In the genomic region with DNA sequence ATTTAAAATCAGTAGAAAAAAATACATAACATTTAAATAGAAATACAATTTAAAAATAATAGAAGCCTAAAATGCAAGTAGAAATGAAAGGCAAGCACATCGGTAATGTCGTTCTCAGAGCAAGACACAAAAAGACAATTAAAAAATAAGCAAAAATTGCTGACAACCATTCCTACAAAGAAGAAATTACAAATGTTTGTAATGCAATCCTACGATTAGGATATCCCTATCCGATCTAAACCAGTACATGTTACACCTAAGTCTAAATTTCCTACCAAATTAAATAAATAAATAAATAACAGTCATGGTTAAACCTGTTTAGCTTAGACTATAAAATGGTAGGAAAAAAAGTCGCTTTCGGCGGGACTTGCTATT, we compare ENCODE assay signal across 8 cellular contexts.
DNase-seq lines count a peak whose midpoint lies in the region; ATAC-seq and TF ChIP-seq lines count a peak whose summit lies in the region.

No MANE protein-coding gene starts in this region.

- peaks cover 18% of the 10 kb centered on the region for H3K9me3 ChIP-seq in thoracic aorta

- no peaks in the 10 kb centered on the region for H3K36me3 ChIP-seq in thoracic aorta

- peak overlapping the region; percentile 83 for H3K4me3 Mint-ChIP-seq in activated CD8-positive, alpha-beta memory T cell treated with anti-CD3 and anti-CD28 coated beads, Interleukin-2, amount 10 ng/mL, durations not matched to agents 7 days and 5 days
- peak overlapping the region; percentile 94 for H3K4me3 Mint-ChIP-seq in activated B cell treated with CpG ODN at 0.5 μM for 24 hours

- DNase-seq in activated CD8-positive, alpha-beta memory T cell treated with anti-CD3 and anti-CD28 coated beads, Interleukin-2, amount 10 ng/mL, durations not matched to agents 7 days and 5 days = no peak
- no peak for DNase-seq in activated CD8-positive, alpha-beta memory T cell treated with anti-CD3 and anti-CD28 coated beads, Interleukin-2, amount 50 U/mL, for 48 hours
- DNase-seq in activated B cell treated with CpG ODN at 0.5 μM for 24 hours (no peak), foreskin fibroblast (no peak), thoracic aorta (ENCODE audit: low spot score) (no peak), LoVo (ENCODE audit: low spot score) (no peak)

- TF ChIP-seq CTCF in activated B cell treated with CpG ODN at 0.5 μM for 24 hours (IDR thresholded peaks at IDR 0.05) (no peak), foreskin fibroblast (IDR thresholded peaks at IDR 0.05; ENCODE audit: low read depth, low read length) (no peak), thoracic aorta (IDR thresholded peaks at IDR 0.05) (no peak)

- peaks cover 4% of the 10 kb centered on the region for H3K9me3 Mint-ChIP-seq in activated CD8-positive, alpha-beta memory T cell treated with anti-CD3 and anti-CD28 coated beads, Interleukin-2, amount 10 ng/mL, durations not matched to agents 7 days and 5 days (ENCODE audit: low read depth)
- H3K9me3 Mint-ChIP-seq in activated B cell treated with CpG ODN at 0.5 μM for 24 hours = no peaks in the 10 kb centered on the region

- peak overlapping the region; percentile 87 to 94 for H3K27ac ChIP-seq in thoracic aorta

- POLR2A ChIA-PET in activated B cell treated with CpG ODN at 0.5 μM for 24 hours (lab: Charles Lee) = interaction anchor here (0.6 to 9.5 kb wide), 17 partner anchors 14 to 653 kb away, joined by 3 to 248 read pairs (median 18); a partner anchor contains a TSS

- peaks cover 5 to 30% of the 10 kb centered on the region in 2 donors for H3K4me1 ChIP-seq in thoracic aorta (ENCODE audit: control insufficient read depth in 1 of 2, low read depth in 2 of 2)

- CTCF ChIA-PET in activated CD8-positive, alpha-beta memory T cell treated with anti-CD3 and anti-CD28 coated beads, Interleukin-2, amount 10 ng/mL, durations not matched to agents 7 days and 5 days (lab: Charles Lee) = interaction anchor here (0.6 to 5.5 kb wide), 16 partner anchors 11 to 534 kb away, joined by 3 to 65 read pairs (median 7); a partner anchor contains a TSS
- CTCF ChIA-PET in activated B cell treated with CpG ODN at 0.5 μM for 24 hours (lab: Charles Lee) = interaction anchor here (0.7 to 5.3 kb wide), 13 partner anchors 12 to 534 kb away, joined by 3 to 38 read pairs (median 6); a partner anchor contains a TSS

- H3K4me3 ChIP-seq in foreskin fibroblast (ENCODE audit: low read depth in 1 of 2, low read length in 2 of 2) (peak overlapping the region; percentile 27 to 66), thoracic aorta (peak overlapping the region; percentile 82)

- peak overlapping the region; percentile 99 for H3K27ac Mint-ChIP-seq in activated CD8-positive, alpha-beta memory T cell treated with anti-CD3 and anti-CD28 coated beads, Interleukin-2, amount 10 ng/mL, durations not matched to agents 7 days and 5 days
- peak overlapping the region; percentile 98 for H3K27ac Mint-ChIP-seq in activated B cell treated with CpG ODN at 0.5 μM for 24 hours

- no peaks in the 10 kb centered on the region for H3K27me3 Mint-ChIP-seq in activated CD8-positive, alpha-beta memory T cell treated with anti-CD3 and anti-CD28 coated beads, Interleukin-2, amount 10 ng/mL, durations not matched to agents 7 days and 5 days
- no peaks in the 10 kb centered on the region for H3K27me3 Mint-ChIP-seq in activated B cell treated with CpG ODN at 0.5 μM for 24 hours

- H3K27me3 ChIP-seq in thoracic aorta (replicated peaks; ENCODE audit: insufficient read depth) = peaks cover 6% of the 10 kb centered on the region

- peaks cover 15% of the 10 kb centered on the region for H3K36me3 Mint-ChIP-seq in activated CD8-positive, alpha-beta memory T cell treated with anti-CD3 and anti-CD28 coated beads, Interleukin-2, amount 10 ng/mL, durations not matched to agents 7 days and 5 days
- peaks cover 11% of the 10 kb centered on the region for H3K36me3 Mint-ChIP-seq in activated B cell treated with CpG ODN at 0.5 μM for 24 hours (ENCODE audit: low read depth)

- H3K4me1 Mint-ChIP-seq in activated CD8-positive, alpha-beta memory T cell treated with anti-CD3 and anti-CD28 coated beads, Interleukin-2, amount 10 ng/mL, durations not matched to agents 7 days and 5 days = peaks cover 35% of the 10 kb centered on the region
- H3K4me1 Mint-ChIP-seq in activated B cell treated with CpG ODN at 0.5 μM for 24 hours = peaks cover 33% of the 10 kb centered on the region

- intact Hi-C loops in activated B cell treated with CpG ODN at 0.5 μM for 24 hours (cut with micrococcal nuclease) = loop anchor here (1.0 to 2.0 kb wide), 2 partner anchors 116 to 607 kb away; a partner anchor contains a TSS

- ATAC-seq in activated CD8-positive, alpha-beta memory T cell treated with anti-CD3 and anti-CD28 coated beads, Interleukin-2, amount 10 ng/mL, durations not matched to agents 7 days and 5 days = no peak
- ATAC-seq in activated B cell treated with CpG ODN at 0.5 μM for 24 hours (ENCODE audit: low read depth) = no peak
- ATAC-seq in thoracic aorta (ENCODE audit: insufficient number of reproducible peaks, low FRiP score, low read depth) = no peak
- ATAC-seq in GM18498 (IDR thresholded peaks at IDR 0.05; ENCODE audit: unreplicated experiment) = no peak
- ATAC-seq in activated CD4-positive, CD25-positive, alpha-beta regulatory T cell treated with anti-CD3 and anti-CD28 coated beads, Interleukin-2, amount 50 U/mL, for 24 hours = no peak
